In genomic region chr17:19948100-19948943, GRCh38 we compare ENCODE assay signal across 13 cellular contexts. TPM values are rescaled to one million over a fixed set of nuclear protein-coding genes. Genes with fewer than 3 reads are reported as not detected.
DNase-seq lines count a peak whose midpoint lies in the region; ATAC-seq and TF ChIP-seq lines count a peak whose summit lies in the region.
"Had no signal": no experiment of that assay in that cellular context is flagged by ENCODE, and none has a peak within 500 bp of the region (broad histone marks: within the 10 kb centered on the region; RNA-seq: fewer than 3 reads in every experiment).

No MANE protein-coding gene starts in this region.

- H3K4me1 ChIP-seq in CD4-positive, alpha-beta memory T cell (ENCODE audit: insufficient read depth, low read length), result peaks cover 30% of the 10 kb centered on the region
- H3K4me1 ChIP-seq in IMR-90 (ENCODE audit: control insufficient read depth, insufficient read depth, low read length), result peaks cover 1% of the 10 kb centered on the region; the same call in 1 of the 2 replicates

- no peaks in the 10 kb centered on the region for H3K9me3 ChIP-seq in CD4-positive, alpha-beta memory T cell (ENCODE audit: control insufficient read depth in 1 of 2, low read length in 2 of 2)
- H3K9me3 ChIP-seq in IMR-90 (ENCODE audit: control insufficient read depth, insufficient read depth, low read length), result no peaks in the 10 kb centered on the region
- H3K9me3 ChIP-seq: thoracic aorta had no signal

- no peak overlapping the region for H2BK20ac ChIP-seq in IMR-90 (ENCODE audit: low read depth, low read length)

- H4K5ac ChIP-seq in IMR-90 (ENCODE audit: low read depth, low read length), result no peak overlapping the region

- no peak overlapping the region for H2AFZ ChIP-seq in IMR-90 (replicated peaks; ENCODE audit: low read length, poor library complexity)

- ATAC-seq in IMR-90 (ENCODE audit: low read depth), result no peak
- no peak for ATAC-seq in central memory CD8-positive, alpha-beta T cell (replicated peaks; ENCODE audit: extremely low read depth, poor library complexity, severe bottlenecking)
- no peak for ATAC-seq in GM21619 (IDR thresholded peaks at IDR 0.05; ENCODE audit: unreplicated experiment)
- no peak for ATAC-seq in HG03439 (IDR thresholded peaks at IDR 0.05; ENCODE audit: unreplicated experiment)
- no peak for ATAC-seq in HG02642 (IDR thresholded peaks at IDR 0.05; ENCODE audit: poor library complexity, unreplicated experiment)

- peaks cover 26% of the 10 kb centered on the region for H4K20me1 ChIP-seq in IMR-90 (ENCODE audit: insufficient read depth, low read length)

- dilution Hi-C loops in IMR-90 (cut with HindIII; ENCODE audit: low sequenced_read_pairs, unreplicated experiment), result no loop called here

- peaks cover 37 to 73% (median 50%) of the 10 kb centered on the region in 4 donors for H3K4me1 Mint-ChIP-seq in CD4-positive, alpha-beta memory T cell
- peaks cover 45% of the 10 kb centered on the region for H3K4me1 Mint-ChIP-seq in central memory CD8-positive, alpha-beta T cell
- peaks cover 10% of the 10 kb centered on the region for H3K4me1 Mint-ChIP-seq in nephron

- peaks cover 15% of the 10 kb centered on the region for H3K36me3 ChIP-seq in CD4-positive, alpha-beta memory T cell (ENCODE audit: insufficient read depth, low read length)
- H3K36me3 ChIP-seq in IMR-90 (ENCODE audit: control insufficient read depth, insufficient read depth, low read length), result peaks cover 11% of the 10 kb centered on the region

- peaks cover 25 to 44% of the 10 kb centered on the region in 2 experiments for H3K79me1 ChIP-seq in IMR-90 (ENCODE audit: low read depth in 1 of 2, low read length in 2 of 2)

- CTCF ChIA-PET in CD4-positive, alpha-beta memory T cell (lab: Charles Lee; ENCODE audit: partially characterized antibody), result no interaction called here
- CTCF ChIA-PET in IMR-90 (lab: Yijun Ruan, JAX), result no interaction called here

- no peak overlapping the region for H3K56ac ChIP-seq in IMR-90 (ENCODE audit: extremely low read depth, insufficient read depth, low read length)

- H3K14ac ChIP-seq in IMR-90 (replicated peaks; ENCODE audit: low read depth, low read length), result peak overlapping the region; percentile 35; the same call in 1 of the 2 replicates

- no peak for TF ChIP-seq CTCF in IMR-90 (conservative IDR thresholded peaks at IDR 0.05; ENCODE audit: low read depth, low read length)
- no peak for TF ChIP-seq CTCF in nephron (IDR thresholded peaks at IDR 0.05; ENCODE audit: unreplicated experiment in 3 of 3)

- TF ChIP-seq RAD21 in IMR-90 (IDR thresholded peaks at IDR 0.05; ENCODE audit: low read length), result no peak

- no peak overlapping the region for H2AK5ac ChIP-seq in IMR-90 (ENCODE audit: low read depth, low read length)

- peaks cover 30 to 50% of the 10 kb centered on the region in 2 donors for H3K36me3 Mint-ChIP-seq in CD4-positive, alpha-beta memory T cell
- H3K36me3 Mint-ChIP-seq in central memory CD8-positive, alpha-beta T cell (ENCODE audit: insufficient read depth), result peaks cover 45% of the 10 kb centered on the region
- H3K36me3 Mint-ChIP-seq in nephron (ENCODE audit: low read depth), result peaks cover 63% of the 10 kb centered on the region

- H3K27ac ChIP-seq in CD4-positive, alpha-beta memory T cell (ENCODE audit: low read depth, low read length), result no peak overlapping the region
- no peak overlapping the region for H3K27ac ChIP-seq in IMR-90 (ENCODE audit: insufficient read depth, low read length)
- H3K27ac ChIP-seq: thoracic aorta had no signal

- WGBS in IMR-90 (ENCODE audit: extremely low coverage in 2 of 2, insufficient read length in 1 of 2), 2 experiments, result 76% methylated on average over 3 of the region's 11 CpGs; no CpG with 5 or more reads in 1 of the 2 experiments

- no peaks in the 10 kb centered on the region for H3K27me3 Mint-ChIP-seq in CD4-positive, alpha-beta memory T cell
- H3K27me3 Mint-ChIP-seq in central memory CD8-positive, alpha-beta T cell, result no peaks in the 10 kb centered on the region
- no peaks in the 10 kb centered on the region for H3K27me3 Mint-ChIP-seq in nephron (ENCODE audit: low read depth)

- H3K23ac ChIP-seq in IMR-90 (ENCODE audit: low read depth, low read length), result peak overlapping the region; percentile 39

- in situ Hi-C loops in IMR-90 (cut with MboI; ENCODE audit: low sequenced_read_pairs), result no loop called here

- H3K9me1 ChIP-seq in IMR-90 (ENCODE audit: insufficient read depth, low read length), result peaks cover 12% of the 10 kb centered on the region

- H3K27ac Mint-ChIP-seq in CD4-positive, alpha-beta memory T cell, result peak overlapping the region; percentile 11 to 84 (median 56)
- H3K27ac Mint-ChIP-seq in central memory CD8-positive, alpha-beta T cell (ENCODE audit: low read depth), result peak overlapping the region; percentile 64
- peak overlapping the region; percentile 3 to 55 (median 16) for H3K27ac Mint-ChIP-seq in nephron

- H3K4me3 Mint-ChIP-seq in CD4-positive, alpha-beta memory T cell, result peak overlapping the region in 4 of 8 donors; percentile 1 to 15 (median 6)
- peak overlapping the region; percentile 23 for H3K4me3 Mint-ChIP-seq in central memory CD8-positive, alpha-beta T cell
- no peak overlapping the region for H3K4me3 Mint-ChIP-seq in nephron

- no peak overlapping the region for H4K8ac ChIP-seq in IMR-90 (ENCODE audit: low read depth in 2 of 2, low read length in 2 of 2)

- no peak overlapping the region for H2BK15ac ChIP-seq in IMR-90 (ENCODE audit: low read depth, low read length)

- POLR2A ChIA-PET in CD4-positive, alpha-beta memory T cell (lab: Charles Lee; ENCODE audit: partially characterized antibody), result no interaction called here
- POLR2A ChIA-PET in IMR-90 (lab: Charles Lee; ENCODE audit: unreplicated experiment), result no interaction called here

- no peak for TF ChIP-seq POLR2A in IMR-90 (IDR thresholded peaks at IDR 0.05; ENCODE audit: low read depth, low read length)

- no peak overlapping the region for H3K4ac ChIP-seq in IMR-90 (ENCODE audit: low read depth, low read length)

- no peak overlapping the region for H3K9ac ChIP-seq in IMR-90 (ENCODE audit: low read depth, low read length)

- no peaks in the 10 kb centered on the region for H3K27me3 ChIP-seq in CD4-positive, alpha-beta memory T cell (ENCODE audit: insufficient read depth, low read length)
- no peaks in the 10 kb centered on the region for H3K27me3 ChIP-seq in IMR-90 (ENCODE audit: control insufficient read depth, insufficient read depth, low read length)

- no peak overlapping the region for H2BK120ac ChIP-seq in IMR-90 (ENCODE audit: low read depth, low read length)

- H3K4me2 ChIP-seq in IMR-90 (ENCODE audit: low read depth, low read length), result no peak overlapping the region

- no peak for DNase-seq in CD4-positive, alpha-beta memory T cell
- no peak for DNase-seq in IMR-90
- no peak for DNase-seq in central memory CD8-positive, alpha-beta T cell (ENCODE audit: low spot score in 2 of 2)
- DNase-seq in stimulated activated CD4-positive, alpha-beta T cell treated with anti-CD3 and anti-CD28 coated beads, Interleukin-2, amount 100 ng/mL, for 48 hours, result no peak
- DNase-seq: EL; NCI-H1436 treated with DMSO at 0.1 percent for 48 hours; occipital lobe; stimulated activated CD4-positive, alpha-beta T cell treated with anti-CD3 and anti-CD28 coated beads, Interleukin-1b, Interleukin-23, amount 100 ng/mL, for 48 hours had no signal

- BruUV-seq in IMR-90 (replicated peaks; lab: Mats Ljungman, UMichigan), result no TSS peak

- no peaks in the 10 kb centered on the region for H3K9me3 Mint-ChIP-seq in CD4-positive, alpha-beta memory T cell
- H3K9me3 Mint-ChIP-seq in central memory CD8-positive, alpha-beta T cell, result no peaks in the 10 kb centered on the region
- peaks cover 10% of the 10 kb centered on the region for H3K9me3 Mint-ChIP-seq in nephron

- H3K18ac ChIP-seq in IMR-90 (ENCODE audit: low read depth, low read length), result no peak overlapping the region

- no peak overlapping the region for H2AK9ac ChIP-seq in IMR-90 (replicated peaks; ENCODE audit: low read depth, low read length, poor library complexity)

- intact Hi-C loops in CD4-positive, alpha-beta memory T cell (cut with micrococcal nuclease), result no loop called here
- intact Hi-C loops in IMR-90 (cut with micrococcal nuclease), result no loop called here

- H2BK5ac ChIP-seq in IMR-90 (ENCODE audit: low read depth, low read length, poor library complexity, severe bottlenecking), result no peak overlapping the region

- no peak overlapping the region for H3K4me3 ChIP-seq in CD4-positive, alpha-beta memory T cell (ENCODE audit: low read length in 2 of 2)
- H3K4me3 ChIP-seq in IMR-90 (ENCODE audit: insufficient read depth, low read depth, low read length), result no peak overlapping the region
- H3K4me3 ChIP-seq: thoracic aorta had no signal

- no peak overlapping the region for H4K91ac ChIP-seq in IMR-90 (ENCODE audit: insufficient read depth, low read depth, low read length)

TF ChIP-seq in IMR-90, 13 proteins besides CTCF, POLR2A, EP300 and RAD21:
- TF ChIP-seq MAZ (IDR thresholded peaks at IDR 0.05; ENCODE audit: borderline replicate concordance, low read depth, low read length) (no peak), RCOR1 (IDR thresholded peaks at IDR 0.05; ENCODE audit: insufficient replicate concordance, low read length) (no peak), CHD1 (IDR thresholded peaks at IDR 0.05; ENCODE audit: low read depth, low read length) (no peak), USF2 (IDR thresholded peaks at IDR 0.05; ENCODE audit: low read depth, low read length) (no peak), ELK1 (IDR thresholded peaks at IDR 0.05; ENCODE audit: borderline replicate concordance, low read depth, low read length) (no peak)

RNA-seq across cellular contexts. Expression of gene AKAP10, which starts 29.3 kb away (rescaled TPM):
- 10 to 100 TPM; 58.3 to 72.1 TPM for total RNA-seq in CD4-positive, alpha-beta memory T cell
- 10 to 100 TPM; 23.5 to 30.6 TPM for polyA plus RNA-seq in CD4-positive, alpha-beta memory T cell
- 18.3 and 18.6 TPM in 2 replicates for total RNA-seq in IMR-90 (2012; rRNA removed)
- 11.1 and 12.7 TPM in 2 replicates for polyA plus RNA-seq in IMR-90 (2012; rRNA removed)
- polyA plus RNA-seq in IMR-90 (2012; cell fraction: cytosol; rRNA removed), result 3.5 and 5.1 TPM in 2 replicates
- polyA plus RNA-seq in IMR-90 (2012; cell fraction: nucleus; rRNA removed; ENCODE audit: low replicate concordance), result 4.9 and 33.9 TPM in 2 replicates
